ENCODE assay signal across 29 cellular contexts in genomic region chr13:24648271-24648670, GRCh38. TPM values are rescaled to one million over a fixed set of nuclear protein-coding genes. Genes with fewer than 3 reads are reported as not detected.
"Had no signal": no experiment of that assay in that cellular context is flagged by ENCODE, and none has a peak within 500 bp of the region (broad histone marks: within the 10 kb centered on the region; RNA-seq: fewer than 3 reads in every experiment).

No MANE protein-coding gene starts in this region.

- H3K4me3 ChIP-seq: Peyer's patch, SJSA1 had no signal

- H3K4me3 Mint-ChIP-seq: activated CD4-positive, alpha-beta T cell treated with anti-CD3 and anti-CD28 coated beads, Interleukin-2, amount 10 ng/mL, durations not matched to agents 24 days and 14 days; activated naive CD4-positive, alpha-beta T cell treated with anti-CD3 and anti-CD28 coated beads for 36 hours; T-helper 1 cell treated with Interleukin-12 subunit alpha and Interleukin-12 subunit beta and Interleukin-4 antibody, amounts not matched to agents 30 μg/mL and 1 μg/mL, for 36 hours; T-helper 2 cell treated with Interferon-gamma antibody and Interleukin-4, amounts not matched to agents 5 μg/mL and 100 μg/mL, for 36 hours had no signal

- H3K9me3 Mint-ChIP-seq: activated CD4-positive, alpha-beta T cell treated with anti-CD3 and anti-CD28 coated beads, Interleukin-2, amount 10 ng/mL, durations not matched to agents 24 days and 14 days; activated naive CD4-positive, alpha-beta T cell treated with anti-CD3 and anti-CD28 coated beads for 36 hours; activated naive CD4-positive, alpha-beta T cell treated with anti-CD3 and anti-CD28 coated beads, Interleukin-2, amount 50 U/mL, for 72 hours; activated T-cell treated with anti-CD3 and anti-CD28 coated beads, Interleukin-2, amount 50 U/mL, for 24 hours; T-helper 1 cell treated with Interleukin-12 subunit alpha and Interleukin-12 subunit beta and Interleukin-4 antibody, amounts not matched to agents 30 μg/mL and 1 μg/mL, for 36 hours; T-helper 2 cell treated with Interferon-gamma antibody and Interleukin-4, amounts not matched to agents 5 μg/mL and 100 μg/mL, for 36 hours had no signal

- H3K9me2 ChIP-seq: SK-N-SH had no signal

- H3K9me3 ChIP-seq: Peyer's patch, SJSA1, SK-N-SH had no signal

- ATAC-seq: PC-3 had no signal

- H3K27ac Mint-ChIP-seq: activated naive CD4-positive, alpha-beta T cell treated with anti-CD3 and anti-CD28 coated beads for 36 hours; T-helper 2 cell treated with Interferon-gamma antibody and Interleukin-4, amounts not matched to agents 5 μg/mL and 100 μg/mL, for 36 hours had no signal

- H3K4me1 ChIP-seq: Peyer's patch, SJSA1 had no signal

- H3K36me3 ChIP-seq: brain microvascular endothelial cell, Peyer's patch, SJSA1 had no signal

- H3K4me2 ChIP-seq: KMS-11, SK-N-SH had no signal

- H3K27me3 ChIP-seq: brain microvascular endothelial cell, Peyer's patch, SJSA1 had no signal

- H3K9ac ChIP-seq: KMS-11, SK-N-SH had no signal

- DNase-seq: activated CD4-positive, alpha-beta T cell treated with anti-CD3 and anti-CD28 coated beads, Interleukin-2, amount 10 ng/mL, durations not matched to agents 24 days and 14 days; activated CD4-positive, alpha-beta T cell treated with anti-CD3 and anti-CD28 coated beads, Interleukin-2, amount 50 U/mL, for 4 hours; activated gamma-delta T cell treated with Interleukin-2 at 50 U/mL for 16 hours; activated naive CD4-positive, alpha-beta T cell treated with anti-CD3 and anti-CD28 coated beads for 36 hours; activated T-cell treated with anti-CD3 and anti-CD28 coated beads, Interleukin-2, amount 50 U/mL, for 24 hours; amniotic stem cell; aorta; brain microvascular endothelial cell; central memory CD4-positive, alpha-beta T cell; NCI-H1105 treated with DMSO at 0.1 percent for 48 hours; NCI-H1436; NCI-H1694; NCI-H1930; NCI-H2081 treated with DMSO at 0.1 percent for 48 hours; NCI-H226; NCI-H446 treated with DMSO at 0.1 percent for 48 hours; NCI-H524; PC-3; Peyer's patch; RPMI8226; SHP77 treated with DMSO at 0.1 percent for 48 hours; SK-N-SH had no signal

RNA-seq across cellular contexts. Expression of gene ATP12A, which starts 31.9 kb away (rescaled TPM):
- total RNA-seq: aorta, LHCN-M2, M059J, Peyer's patch, SJSA1 had no signal
